ENCODE assay signal across 8 cellular contexts in genomic region chr9:12813960-12814876, GRCh38. TPM values are rescaled to one million over a fixed set of nuclear protein-coding genes. Genes with fewer than 3 reads are reported as not detected.
DNase-seq lines count a peak whose midpoint lies in the region; ATAC-seq and TF ChIP-seq lines count a peak whose summit lies in the region.

No MANE protein-coding gene starts in this region.

- DNase-seq in DMS53 treated with DMSO at 0.1 percent for 48 hours (lab: John Stamatoyannopoulos, UW; ENCODE audit: unreplicated experiment) (peak; percentile 62), M059J (ENCODE audit: low read depth) (peak; percentile 96), foreskin keratinocyte (peak; percentile 99 to 100), psoas muscle (peak in 1 of 2 donors; percentile 42)
- DNase-seq in stimulated activated CD4-positive, alpha-beta T cell treated with anti-CD3 and anti-CD28 coated beads, Interleukin-4, amount 100 ng/mL, for 24 hours: no peak
- DNase-seq in stimulated activated CD4-positive, alpha-beta T cell treated with anti-CD3 and anti-CD28 coated beads, Interleukin-12 subunit alpha, Interleukin-12 subunit beta, amount 100 ng/mL, for 4 hours: no peak

- H3K4me1 ChIP-seq in foreskin keratinocyte: peaks cover 29% of the 10 kb centered on the region
- peaks cover 21% of the 10 kb centered on the region for H3K4me1 ChIP-seq in psoas muscle

- H3K9me3 ChIP-seq in psoas muscle: no peaks in the 10 kb centered on the region

- TF ChIP-seq CTCF in foreskin keratinocyte (conservative IDR thresholded peaks at IDR 0.05) (peak; percentile 55), psoas muscle (IDR thresholded peaks at IDR 0.05) (peak; percentile 45)

- 7 to 15% (median 12%) methylated on average over 6 of the region's 6 CpGs for WGBS in psoas muscle, 3 donors

- peak overlapping the region; percentile 51 for H3K4me3 ChIP-seq in psoas muscle

- peak; percentile 98 for ATAC-seq in SK-N-SH treated with all-trans-retinoic acid at 6 μM for 48 hours
- ATAC-seq in foreskin keratinocyte: peak; percentile 90
- peak; percentile 84 to 95 (median 93) for ATAC-seq in psoas muscle
- ATAC-seq in GM21390 (IDR thresholded peaks at IDR 0.05; ENCODE audit: unreplicated experiment): no peak

- H3K36me3 ChIP-seq in psoas muscle (ENCODE audit: insufficient read depth in 1 of 2, low read depth in 1 of 2): no peaks in the 10 kb centered on the region

- H3K27me3 ChIP-seq in foreskin keratinocyte: no peaks in the 10 kb centered on the region
- no peaks in the 10 kb centered on the region for H3K27me3 ChIP-seq in psoas muscle (ENCODE audit: insufficient read depth in 3 of 3, low read length in 2 of 3)

- intact Hi-C loops in psoas muscle (cut with DNase I): loop anchor here in 1 of 2 donors (5.0 kb wide), 1 partner anchor 37 kb away; the partner anchor contains the start of gene LURAP1L

- peak overlapping the region; percentile 99 for H3K27ac ChIP-seq in foreskin keratinocyte
- H3K27ac ChIP-seq in psoas muscle: peak overlapping the region; percentile 62

TF ChIP-seq in SK-N-SH treated with all-trans-retinoic acid at 6 μM for 48 hours, 23 proteins besides CTCF, POLR2A, EP300 and RAD21:
- TF ChIP-seq CSRNP3 (CRISPR knock-in tag; IDR thresholded peaks at IDR 0.05) (peak; percentile 75; the same call in 1 of the 2 replicates), CREB5 (CRISPR knock-in tag; IDR thresholded peaks at IDR 0.05; ENCODE audit: low read depth) (peak; percentile 95), ESRRG (CRISPR knock-in tag; IDR thresholded peaks at IDR 0.05) (no peak; the same call in 1 of the 2 replicates), TSHZ2 (CRISPR knock-in tag; IDR thresholded peaks at IDR 0.05) (peak; percentile 75), CSDC2 (CRISPR knock-in tag; IDR thresholded peaks at IDR 0.05) (no peak), PATZ1 (CRISPR knock-in tag; IDR thresholded peaks at IDR 0.05; ENCODE audit: borderline replicate concordance) (peak; percentile 50; the same call in 1 of the 2 replicates), ZC3H10 (CRISPR knock-in tag; IDR thresholded peaks at IDR 0.05) (no peak), ZNF565 (CRISPR knock-in tag; conservative IDR thresholded peaks at IDR 0.05; ENCODE audit: low read depth) (0 out of 2 replicates have a peak, but pooled peaks have one; percentile 12), ISL1 (CRISPR knock-in tag; IDR thresholded peaks at IDR 0.05) (peak; percentile 96), ZNF70 (CRISPR knock-in tag; IDR thresholded peaks at IDR 0.05) (no peak), BACH2 (CRISPR knock-in tag; IDR thresholded peaks at IDR 0.05; ENCODE audit: borderline replicate concordance) (no peak), RARB (CRISPR knock-in tag; IDR thresholded peaks at IDR 0.05) (no peak), ZFP30 (CRISPR knock-in tag; IDR thresholded peaks at IDR 0.05) (no peak), SNAI2 (CRISPR knock-in tag; IDR thresholded peaks at IDR 0.05) (no peak), PPARA (CRISPR knock-in tag; IDR thresholded peaks at IDR 0.05; ENCODE audit: borderline replicate concordance) (no peak), ZFP3 (CRISPR knock-in tag; IDR thresholded peaks at IDR 0.05) (no peak), POU6F1 (CRISPR knock-in tag; IDR thresholded peaks at IDR 0.05; ENCODE audit: borderline replicate concordance, low read depth) (0 out of 2 replicates have a peak, but pooled peaks have one; percentile 28), ARNTL (CRISPR knock-in tag; IDR thresholded peaks at IDR 0.05; ENCODE audit: borderline replicate concordance, low read depth) (no peak), GLIS3 (CRISPR knock-in tag; IDR thresholded peaks at IDR 0.05) (no peak), OSR1 (CRISPR knock-in tag; IDR thresholded peaks at IDR 0.05) (no peak), TCF4 (CRISPR knock-in tag; IDR thresholded peaks at IDR 0.05; ENCODE audit: borderline replicate concordance) (peak; percentile 86), ZNF8 (CRISPR knock-in tag; IDR thresholded peaks at IDR 0.05) (no peak; the same call in 1 of the 2 replicates), TOX (CRISPR knock-in tag; IDR thresholded peaks at IDR 0.05; ENCODE audit: borderline replicate concordance) (0 out of 2 replicates have a peak, but pooled peaks have one; percentile 28)

RNA-seq across cellular contexts. Expression of gene LURAP1L, which starts 39.4 kb away (rescaled TPM):
- 1.2 and 3.2 TPM in 2 replicates for total RNA-seq in M059J (2014; rRNA removed; shearing (Covaris generic))
- total RNA-seq in foreskin keratinocyte (3.6 TPM in 2 replicates), psoas muscle (1 to 10 TPM; 1.0 to 2.8 (median 2.2) TPM)
- polyA plus RNA-seq in foreskin keratinocyte (2.4 and 2.7 TPM in 2 replicates), psoas muscle (1 to 10 TPM; 2.3 to 6.3 (median 2.7) TPM)

Comparison
In these comparisons a context has a peak if more than half of its experiments do, and no peak if none do; other contexts are left out.
1. DNase-seq: peak in DMS53 treated with DMSO at 0.1 percent for 48 hours (single experiment), M059J (single experiment) and foreskin keratinocyte (2 of 2); none in stimulated activated CD4-positive, alpha-beta T cell treated with anti-CD3 and anti-CD28 coated beads, Interleukin-4, amount 100 ng/mL, for 24 hours (single experiment) and stimulated activated CD4-positive, alpha-beta T cell treated with anti-CD3 and anti-CD28 coated beads, Interleukin-12 subunit alpha, Interleukin-12 subunit beta, amount 100 ng/mL, for 4 hours (single experiment).